ENCODE assay signal across 8 cellular contexts in genomic region chr1:143651350-143651992, GRCh38.
"Had no signal": no experiment of that assay in that cellular context is flagged by ENCODE, and none has a peak within 500 bp of the region (broad histone marks: within the 10 kb centered on the region; RNA-seq: fewer than 3 reads in every experiment).

No MANE protein-coding gene starts in this region.

- H3K27ac Mint-ChIP-seq: HFFc6, IgD-negative memory B cell had no signal

- H3K9me3 Mint-ChIP-seq: HFFc6 had no signal

- H3K4me3 ChIP-seq: HAP-1 had no signal

- DNase-seq: GOT3, H7, HFFc6 had no signal

- H3K36me3 ChIP-seq: HAP-1 had no signal

- H3K4me1 ChIP-seq: HAP-1 had no signal

- H3K27ac ChIP-seq: HL-60 had no signal

- H3K9me3 ChIP-seq: HAP-1 had no signal

- H3K4me1 Mint-ChIP-seq: IgD-negative memory B cell had no signal

- ATAC-seq: HCT116, HepG2 had no signal

- H3K4me3 Mint-ChIP-seq: HFFc6 had no signal
